ENCODE assay signal across 9 cellular contexts in genomic region chr10:72244573-72245038, GRCh38. TPM values are rescaled to one million over a fixed set of nuclear protein-coding genes. Genes with fewer than 3 reads are reported as not detected.
DNase-seq lines count a peak whose midpoint lies in the region; ATAC-seq, FAIRE-seq and TF ChIP-seq lines count a peak whose summit lies in the region.
"Had no signal": no experiment of that assay in that cellular context is flagged by ENCODE, and none has a peak within 500 bp of the region (broad histone marks: within the 10 kb centered on the region; RNA-seq: fewer than 3 reads in every experiment).

No MANE protein-coding gene starts in this region.

- no peaks in the 10 kb centered on the region for H4K20me1 ChIP-seq in GM12878 (ENCODE audit: control insufficient read depth, insufficient read depth)

- TF ChIP-seq CTCF in GM12878 (IDR thresholded peaks at IDR 0.05 in 2 of 3, conservative IDR thresholded peaks at IDR 0.05 in 1 of 3; ENCODE audit: control insufficient read depth in 2 of 3, extremely low read depth in 1 of 3, insufficient read depth in 1 of 3, low read depth in 3 of 3, low read length in 3 of 3), result no peak
- TF ChIP-seq CTCF in tibial nerve (IDR thresholded peaks at IDR 0.05), result no peak

- RAD21 ChIA-PET in GM12878 (lab: Charles Lee; ENCODE audit: unreplicated experiment), result interaction anchor here (0.8 to 10.5 kb wide), 6 partner anchors 14 to 91 kb away, joined by 3 to 185 read pairs (median 6); no protein-coding TSS in a partner anchor

- no peaks in the 10 kb centered on the region for H3K79me2 ChIP-seq in GM12878 (ENCODE audit: control insufficient read depth, insufficient read depth, low read length)

- H3K4me3 Mint-ChIP-seq in activated T-cell treated with anti-CD3 and anti-CD28 coated beads, Interleukin-2, amount 50 U/mL, for 72 hours, result peak overlapping the region; percentile 43 to 78
- no peak overlapping the region for H3K4me3 Mint-ChIP-seq in activated T-cell treated with anti-CD3 and anti-CD28 coated beads, Interleukin-2, amount 50 U/mL, for 4 hours

- POLR2A ChIA-PET in GM12878 (lab: Charles Lee), result interaction anchor here (0.5 to 8.0 kb wide), 9 partner anchors 10 to 120 kb away, joined by 3 to 113 read pairs (median 5); partner anchors contain the start of genes ANAPC16 and ASCC1

- H3K27ac ChIP-seq in GM12878 (ENCODE audit: control insufficient read depth, insufficient read depth) (peak overlapping the region; percentile 26), tibial nerve (peak overlapping the region; percentile 93 to 99 (median 98))

- H3K36me3 ChIP-seq in GM12878 (ENCODE audit: control insufficient read depth in 2 of 2, insufficient read depth in 2 of 2, low read length in 1 of 2), result no peaks in the 10 kb centered on the region
- no peaks in the 10 kb centered on the region for H3K36me3 ChIP-seq in mucosa of stomach (ENCODE audit: control insufficient read depth, insufficient read depth, low read length)
- no peaks in the 10 kb centered on the region for H3K36me3 ChIP-seq in tibial nerve

- TF ChIP-seq EP300 in GM12878 (IDR thresholded peaks at IDR 0.05; ENCODE audit: borderline replicate concordance in 1 of 2, control insufficient read depth in 1 of 2, low read depth in 2 of 2, low read length in 2 of 2) (no peak), tibial nerve (IDR thresholded peaks at IDR 0.05) (no peak)

- no peaks in the 10 kb centered on the region for H3K9me3 Mint-ChIP-seq in activated T-cell treated with anti-CD3 and anti-CD28 coated beads, Interleukin-2, amount 50 U/mL, for 72 hours
- H3K9me3 Mint-ChIP-seq in activated T-cell treated with anti-CD3 and anti-CD28 coated beads, Interleukin-2, amount 50 U/mL, for 4 hours, result no peaks in the 10 kb centered on the region

- CTCF ChIA-PET in GM12878 (lab: Yijun Ruan, JAX), result interaction anchor here (0.7 to 4.0 kb wide), 5 partner anchors 16 to 118 kb away, joined by 3 to 27 read pairs (median 5); no protein-coding TSS in a partner anchor

- 0 out of 2 replicates have a peak overlapping the region, but pooled peaks have one; percentile 9 for H3K9ac ChIP-seq in GM12878 (ENCODE audit: control insufficient read depth, insufficient read depth, low read length)
- peak overlapping the region; percentile 48 for H3K9ac ChIP-seq in mucosa of stomach (ENCODE audit: low read length)

- in situ Hi-C loops in GM12878 (cut with MboI), result no loop called here

- no peak for ATAC-seq in activated T-cell treated with anti-CD3 and anti-CD28 coated beads, Interleukin-2, amount 50 U/mL, for 72 hours (replicated peaks in 1 of 2)
- ATAC-seq in activated T-cell treated with anti-CD3 and anti-CD28 coated beads, Interleukin-2, amount 50 U/mL, for 4 hours, result no peak
- ATAC-seq in GM12878 (no peak), GM19023 (IDR thresholded peaks at IDR 0.05; ENCODE audit: unreplicated experiment) (no peak)

- peaks cover 59% of the 10 kb centered on the region for H3K4me1 ChIP-seq in GM12878 (ENCODE audit: control insufficient read depth, insufficient read depth, low read length)
- H3K4me1 ChIP-seq in mucosa of stomach (ENCODE audit: control insufficient read depth, insufficient read depth, low read length), result peaks cover 65% of the 10 kb centered on the region
- peaks cover 14 to 88% (median 83%) of the 10 kb centered on the region in 4 donors for H3K4me1 ChIP-seq in tibial nerve

- H3K9me3 ChIP-seq in GM12878 (replicated peaks; ENCODE audit: control insufficient read depth, insufficient read depth, low read length) (no peaks in the 10 kb centered on the region), mucosa of stomach (ENCODE audit: control insufficient read depth, low read length) (no peaks in the 10 kb centered on the region), tibial nerve (no peaks in the 10 kb centered on the region)

- TF ChIP-seq POLR2A in GM12878 (IDR thresholded peaks at IDR 0.05; ENCODE audit: low read depth, low read length) (no peak), tibial nerve (IDR thresholded peaks at IDR 0.05) (no peak)

- H3K27me3 ChIP-seq in GM12878 (replicated peaks in 1 of 2; ENCODE audit: control insufficient read depth in 2 of 2, insufficient read depth in 2 of 2, low read length in 1 of 2), result no peaks in the 10 kb centered on the region
- H3K27me3 ChIP-seq in mucosa of stomach (ENCODE audit: control insufficient read depth, insufficient read depth, low read length), result no peaks in the 10 kb centered on the region
- H3K27me3 ChIP-seq in tibial nerve, result no peaks in the 10 kb centered on the region

- FAIRE-seq in GM12878 (lab: Jason Lieb, UNC), result no peak

- peak overlapping the region; percentile 97 for H3K27ac Mint-ChIP-seq in activated T-cell treated with anti-CD3 and anti-CD28 coated beads, Interleukin-2, amount 50 U/mL, for 72 hours

- H3K4me2 ChIP-seq in GM12878 (ENCODE audit: control insufficient read depth, insufficient read depth), result no peak overlapping the region

- no peaks in the 10 kb centered on the region for H3K27me3 Mint-ChIP-seq in activated T-cell treated with anti-CD3 and anti-CD28 coated beads, Interleukin-2, amount 50 U/mL, for 72 hours (ENCODE audit: low read depth)
- no peaks in the 10 kb centered on the region for H3K27me3 Mint-ChIP-seq in activated T-cell treated with anti-CD3 and anti-CD28 coated beads, Interleukin-2, amount 50 U/mL, for 4 hours (ENCODE audit: low read depth)

- H3K4me3 ChIP-seq in GM12878 (no peak overlapping the region), mucosa of stomach (ENCODE audit: low read length) (no peak overlapping the region), tibial nerve (no peak overlapping the region)

- SMC1A ChIA-PET in GM12878 (lab: Charles Lee; ENCODE audit: uncharacterized antibody, unreplicated experiment), result interaction anchor here (1.2 to 21.0 kb wide), 8 partner anchors 9 to 92 kb away, joined by 3 to 275 read pairs (median 28); partner anchors contain the start of gene DDIT4

- peaks cover 86% of the 10 kb centered on the region for H3K4me1 Mint-ChIP-seq in activated T-cell treated with anti-CD3 and anti-CD28 coated beads, Interleukin-2, amount 50 U/mL, for 72 hours (ENCODE audit: low read depth)
- peaks cover 80% of the 10 kb centered on the region for H3K4me1 Mint-ChIP-seq in activated T-cell treated with anti-CD3 and anti-CD28 coated beads, Interleukin-2, amount 50 U/mL, for 4 hours (ENCODE audit: low read depth)

- intact Hi-C loops in GM12878 (cut with micrococcal nuclease; ENCODE audit: unreplicated experiment), result no loop called here

- H2AFZ ChIP-seq in GM12878 (ENCODE audit: control insufficient read depth, low read depth, low read length), result no peak overlapping the region

- H3K36me3 Mint-ChIP-seq in activated T-cell treated with anti-CD3 and anti-CD28 coated beads, Interleukin-2, amount 50 U/mL, for 72 hours (ENCODE audit: insufficient read depth in 2 of 2), result no peaks in the 10 kb centered on the region
- H3K36me3 Mint-ChIP-seq in activated T-cell treated with anti-CD3 and anti-CD28 coated beads, Interleukin-2, amount 50 U/mL, for 4 hours (ENCODE audit: insufficient read depth), result peaks cover 3% of the 10 kb centered on the region

- no peak for DNase-seq in activated T-cell treated with anti-CD3 and anti-CD28 coated beads, Interleukin-2, amount 50 U/mL, for 72 hours
- DNase-seq in activated T-cell treated with anti-CD3 and anti-CD28 coated beads, Interleukin-2, amount 50 U/mL, for 4 hours, result no peak
- DNase-seq in GM12878 (ENCODE audit: low read depth, low spot score) (no peak), tibial nerve (ENCODE audit: low spot score in 2 of 2) (no peak), NCI-H2227 treated with DMSO at 0.1 percent for 48 hours (lab: John Stamatoyannopoulos, UW) (no peak), midbrain (lab: John Stamatoyannopoulos, UW) (no peak)
- DNase-seq: NCI-H1930 had no signal

- WGBS in GM12878 (ENCODE audit: insufficient coverage, insufficient replicate concordance, low lambda C conversion rate, missing lambda C conversion rate), result 69% methylated on average over 5 of the region's 5 CpGs
- 28% methylated on average over 5 of the region's 5 CpGs for WGBS in tibial nerve, 2 donors

- TF ChIP-seq RAD21 in GM12878 (IDR thresholded peaks at IDR 0.05; ENCODE audit: insufficient read depth, low read depth, low read length), result no peak

- BruUV-seq in GM12878 (replicated peaks; lab: Mats Ljungman, UMichigan), result no TSS peak

RNA-seq across cellular contexts. Expression of gene ASCC1, which starts 28.5 kb away (rescaled TPM):
- total RNA-seq in activated T-cell treated with anti-CD3 and anti-CD28 coated beads, Interleukin-2, amount 50 U/mL, for 72 hours, result 10 to 100 TPM; 81.2 to 84.3 TPM
- total RNA-seq in activated T-cell treated with anti-CD3 and anti-CD28 coated beads, Interleukin-2, amount 50 U/mL, for 4 hours, result 10 to 100 TPM; 33.8 to 37.0 (median 34.3) TPM
- 63.6 and 65.4 TPM in 2 replicates for total RNA-seq in GM12878 (2013; cell fraction: nucleolus; rRNA removed)
- total RNA-seq in GM12878 (2014; rRNA removed) (23.3 and 32.9 TPM in 2 replicates), GM12878 (2014; rRNA removed; fragmentation: Illumina TruSeq; extraction: Trizol) (40.4 and 41.9 TPM in 2 replicates), GM12878 (2021) (37.7 and 37.9 TPM in 2 replicates), tibial nerve (10 to 100 TPM; 34.2 to 85.7 (median 54.2) TPM)
- 40.5 TPM for polyA plus RNA-seq in GM12878 (2011; ENCODE audit: low read depth)
- polyA plus RNA-seq in GM12878 (2011; rRNA removed) (80.6 and 113 TPM in 2 replicates), GM12878 (2014; fragmentation: Illumina TruSeq; extraction: Trizol) (62.2 and 83.1 TPM in 2 replicates), GM12878 (2014; fragmentation: Nextera tagmentation; extraction: Ambion mirVana) (10 to 100 TPM; 41.6 to 49.9 TPM), GM12878 (2014; rRNA removed) (40.8 and 40.9 TPM in 2 replicates), GM12878 (2016; fragmentation: Nextera tagmentation; extraction: Ambion mirVana) (10 to 100 TPM; 43.8 to 47.2 TPM)
- 49.9 and 54.1 TPM in 2 replicates for polyA plus RNA-seq in GM12878 (2011; cell fraction: cytosol; rRNA removed)
- 40.7 and 40.9 TPM in 2 replicates for polyA plus RNA-seq in GM12878 (2011; cell fraction: nucleus; rRNA removed)
- polyA plus RNA-seq in GM12878 (2012), result 35.0 and 40.2 TPM in 2 replicates
- 86.5 and 91.9 TPM in 2 replicates for polyA minus RNA-seq in GM12878 (2011; rRNA and poly(A)+ RNA removed)
- 35.2 and 35.7 TPM in 2 replicates for polyA minus RNA-seq in GM12878 (2011; cell fraction: cytosol; rRNA and poly(A)+ RNA removed)
- polyA minus RNA-seq in GM12878 (2011; cell fraction: nucleus; rRNA and poly(A)+ RNA removed), result 27.3 and 33.8 TPM in 2 replicates

RNA-seq across cellular contexts. Expression of gene ANAPC16, which starts 28.8 kb away (rescaled TPM):
- 100 to 1,000 TPM; 183 to 197 TPM for total RNA-seq in activated T-cell treated with anti-CD3 and anti-CD28 coated beads, Interleukin-2, amount 50 U/mL, for 72 hours
- 10 to 100 TPM; 83.5 to 86.9 (median 84.3) TPM for total RNA-seq in activated T-cell treated with anti-CD3 and anti-CD28 coated beads, Interleukin-2, amount 50 U/mL, for 4 hours
- 59.7 and 67.5 TPM in 2 replicates for total RNA-seq in GM12878 (2013; cell fraction: nucleolus; rRNA removed)
- total RNA-seq in GM12878 (2014; rRNA removed), result 69.0 and 78.1 TPM in 2 replicates
- total RNA-seq in GM12878 (2014; rRNA removed; fragmentation: Illumina TruSeq; extraction: Trizol), result 80.2 and 80.3 TPM in 2 replicates
- total RNA-seq in GM12878 (2021), result 66.9 and 72.7 TPM in 2 replicates
- 72.2 TPM for polyA plus RNA-seq in GM12878 (2011; ENCODE audit: low read depth)
- polyA plus RNA-seq in GM12878 (2011; rRNA removed), result 191 and 233 TPM in 2 replicates
- polyA plus RNA-seq in GM12878 (2011; cell fraction: cytosol; rRNA removed), result 67.3 and 70.7 TPM in 2 replicates
- polyA plus RNA-seq in GM12878 (2011; cell fraction: nucleus; rRNA removed), result 29.0 and 44.9 TPM in 2 replicates
- 93.4 and 116 TPM in 2 replicates for polyA plus RNA-seq in GM12878 (2012)
- polyA plus RNA-seq in GM12878 (2014; fragmentation: Illumina TruSeq; extraction: Trizol), result 79.5 and 97.5 TPM in 2 replicates
- 100 to 1,000 TPM; 178 to 208 TPM for polyA plus RNA-seq in GM12878 (2014; fragmentation: Nextera tagmentation; extraction: Ambion mirVana)
- polyA plus RNA-seq in GM12878 (2014; rRNA removed), result 89.1 and 123 TPM in 2 replicates
- 100 to 1,000 TPM; 145 to 153 TPM for polyA plus RNA-seq in GM12878 (2016; fragmentation: Nextera tagmentation; extraction: Ambion mirVana)
- 39.7 TPM in 2 replicates for polyA minus RNA-seq in GM12878 (2011; rRNA and poly(A)+ RNA removed)
- polyA minus RNA-seq in GM12878 (2011; cell fraction: cytosol; rRNA and poly(A)+ RNA removed), result 9.9 and 13.9 TPM in 2 replicates
- 7.0 and 7.7 TPM in 2 replicates for polyA minus RNA-seq in GM12878 (2011; cell fraction: nucleus; rRNA and poly(A)+ RNA removed)
- 10 to 100 TPM; 52.6 to 72.3 (median 61.9) TPM for total RNA-seq in tibial nerve

RNA-seq across cellular contexts. Expression of gene DDIT4, which starts 29.1 kb away (rescaled TPM):
- 1,000 to 10,000 TPM; 1,119 to 1,202 TPM for total RNA-seq in activated T-cell treated with anti-CD3 and anti-CD28 coated beads, Interleukin-2, amount 50 U/mL, for 72 hours
- 100 to 1,000 TPM; 240 to 268 (median 263) TPM for total RNA-seq in activated T-cell treated with anti-CD3 and anti-CD28 coated beads, Interleukin-2, amount 50 U/mL, for 4 hours
- total RNA-seq in GM12878 (2013; cell fraction: nucleolus; rRNA removed), result 278 and 329 TPM in 2 replicates
- total RNA-seq in GM12878 (2014; rRNA removed), result 227 and 228 TPM in 2 replicates
- 75.4 and 76.9 TPM in 2 replicates for total RNA-seq in GM12878 (2014; rRNA removed; fragmentation: Illumina TruSeq; extraction: Trizol)
- 192 and 210 TPM in 2 replicates for total RNA-seq in GM12878 (2021)
- 31.9 TPM for polyA plus RNA-seq in GM12878 (2011; ENCODE audit: low read depth)
- 181 and 277 TPM in 2 replicates for polyA plus RNA-seq in GM12878 (2011; rRNA removed)
- 307 and 319 TPM in 2 replicates for polyA plus RNA-seq in GM12878 (2011; cell fraction: cytosol; rRNA removed)
- polyA plus RNA-seq in GM12878 (2011; cell fraction: nucleus; rRNA removed), result 445 and 463 TPM in 2 replicates
- polyA plus RNA-seq in GM12878 (2012), result 108 and 193 TPM in 2 replicates
- 35.2 and 44.5 TPM in 2 replicates for polyA plus RNA-seq in GM12878 (2014; fragmentation: Illumina TruSeq; extraction: Trizol)
- polyA plus RNA-seq in GM12878 (2014; fragmentation: Nextera tagmentation; extraction: Ambion mirVana), result 1 to 10 TPM; 2.1 to 5.0 TPM
- 174 and 190 TPM in 2 replicates for polyA plus RNA-seq in GM12878 (2014; rRNA removed)
- polyA plus RNA-seq in GM12878 (2016; fragmentation: Nextera tagmentation; extraction: Ambion mirVana), result 100 to 1,000 TPM; 245 to 268 TPM
- 219 and 366 TPM in 2 replicates for polyA minus RNA-seq in GM12878 (2011; rRNA and poly(A)+ RNA removed)
- polyA minus RNA-seq in GM12878 (2011; cell fraction: cytosol; rRNA and poly(A)+ RNA removed), result 187 and 217 TPM in 2 replicates
- polyA minus RNA-seq in GM12878 (2011; cell fraction: nucleus; rRNA and poly(A)+ RNA removed), result 480 and 614 TPM in 2 replicates
- 1,000 to 10,000 TPM; 1,317 to 2,202 (median 1,604) TPM for total RNA-seq in tibial nerve
